In genomic region chr5:160905285-160905684, GRCh38 we compare ENCODE assay signal across 1 cellular context.
TF ChIP-seq lines count a peak whose summit lies in the region.

No MANE protein-coding gene starts in this region.

TF ChIP-seq in GM12878, 131 proteins besides CTCF, POLR2A, EP300 and RAD21 (continued from another document):
- TF ChIP-seq E4F1 (IDR thresholded peaks at IDR 0.05; ENCODE audit: borderline replicate concordance, partially characterized antibody) (no peak), TCF7 (IDR thresholded peaks at IDR 0.05; ENCODE audit: borderline replicate concordance) (no peak)
